Comparison of ENCODE assay signal across 8 cellular contexts in genomic region chr11:62889484-62890437, GRCh38. TPM values are rescaled to one million over a fixed set of nuclear protein-coding genes. Genes with fewer than 3 reads are reported as not detected.
A peak's percentile ranks its signal among the peaks of the same experiment; 100 is the strongest.
DNase-seq lines count a peak whose midpoint lies in the region; ATAC-seq, FAIRE-seq and TF ChIP-seq lines count a peak whose summit lies in the region.

No MANE protein-coding gene starts in this region.

- H3K4me3 ChIP-seq in A549, result no peak overlapping the region
- H3K4me3 ChIP-seq in HCT116 (replicated peaks in 1 of 2; ENCODE audit: low read depth in 1 of 2, low read length in 2 of 2), result no peak overlapping the region
- no peak overlapping the region for H3K4me3 ChIP-seq in neuronal stem cell (ENCODE audit: low read length in 2 of 2)

- TF ChIP-seq CTCF in A549 (IDR thresholded peaks at IDR 0.05), result no peak
- no peak for TF ChIP-seq CTCF in HCT116 (IDR thresholded peaks at IDR 0.05 in 2 of 3, conservative IDR thresholded peaks at IDR 0.05 in 1 of 3; ENCODE audit: borderline replicate concordance in 1 of 3, insufficient read depth in 1 of 3, low read depth in 2 of 3, low read length in 2 of 3)
- no peak for TF ChIP-seq CTCF in activated CD8-positive, alpha-beta T cell treated with anti-CD3 and anti-CD28 coated beads for 36 hours (IDR thresholded peaks at IDR 0.05)

- 64% methylated on average over 11 of the region's 11 CpGs for WGBS in A549 (ENCODE audit: missing lambda C conversion rate)
- WGBS in neuronal stem cell (ENCODE audit: extremely low coverage in 2 of 2, insufficient read length in 2 of 2, insufficient replicate concordance in 1 of 2), 2 donors, result no CpG with 5 or more reads among the region's 11 CpGs

- TF ChIP-seq POLR2A in A549 (IDR thresholded peaks at IDR 0.05; ENCODE audit: low read length) (0 out of 2 replicates have a peak, but pooled peaks have one; percentile 7), HCT116 (IDR thresholded peaks at IDR 0.05; ENCODE audit: borderline replicate concordance, extremely low read depth, insufficient read depth, insufficient read length) (no peak)

- H2BK5ac ChIP-seq in neuronal stem cell (ENCODE audit: low read length), result no peak overlapping the region

- no peak overlapping the region for H4K91ac ChIP-seq in neuronal stem cell (ENCODE audit: low read depth, low read length, poor library complexity)

- H3K9ac ChIP-seq in HCT116 (ENCODE audit: low read length), result no peak overlapping the region
- H3K9ac ChIP-seq in neuronal stem cell (ENCODE audit: low read depth, low read length, poor library complexity), result no peak overlapping the region

- H4K8ac ChIP-seq in neuronal stem cell (ENCODE audit: low read depth, low read length), result no peak overlapping the region

- H3K4me1 ChIP-seq in A549, result peaks cover 54% of the 10 kb centered on the region
- peaks cover 19 to 50% of the 10 kb centered on the region in 2 experiments; a peak in 3 of 4 replicates for H3K4me1 ChIP-seq in HCT116 (ENCODE audit: control insufficient read depth in 1 of 2, insufficient read depth in 2 of 2, low read length in 2 of 2)
- H3K4me1 ChIP-seq in neuronal stem cell (ENCODE audit: control insufficient read depth in 2 of 2, insufficient read depth in 1 of 2, low read depth in 1 of 2, low read length in 2 of 2), result peaks cover 0 to 6% of the 10 kb centered on the region in 2 donors

- H3K27me3 ChIP-seq in HCT116 (ENCODE audit: insufficient read depth, low read length) (no peaks in the 10 kb centered on the region), neuronal stem cell (ENCODE audit: control insufficient read depth in 3 of 3, insufficient read depth in 3 of 3, low read depth in 1 of 3, low read length in 3 of 3) (no peaks in the 10 kb centered on the region)

- no peak overlapping the region for H2AK5ac ChIP-seq in neuronal stem cell (ENCODE audit: low read depth, low read length)

- H3K9me3 ChIP-seq in A549 (no peaks in the 10 kb centered on the region), HCT116 (ENCODE audit: control insufficient read depth in 1 of 2, insufficient read depth in 1 of 2, low read depth in 1 of 2, low read length in 2 of 2) (no peaks in the 10 kb centered on the region), neuronal stem cell (replicated peaks in 1 of 2; ENCODE audit: control insufficient read depth in 2 of 2, insufficient read depth in 1 of 2, low read depth in 1 of 2, low read length in 2 of 2) (no peaks in the 10 kb centered on the region)

- H3K14ac ChIP-seq in neuronal stem cell (ENCODE audit: low read length), result no peak overlapping the region

- no peak overlapping the region for H2AFZ ChIP-seq in HCT116 (ENCODE audit: low read depth, low read length, poor library complexity, severe bottlenecking)
- H2AFZ ChIP-seq in neuronal stem cell (ENCODE audit: low read length), result no peak overlapping the region

- no TSS peak for BruUV-seq in HCT116 (replicated peaks; lab: Mats Ljungman, UMichigan)

- POLR2A ChIA-PET in A549 (lab: Yijun Ruan, JAX) (interaction anchor here (0.6 to 1.7 kb wide), 5 partner anchors 8 to 48 kb away, joined by 3 to 16 read pairs (median 5); partner anchors contain the start of gene SLC3A2), HCT116 (lab: Charles Lee) (interaction anchor here (0.6 to 1.9 kb wide), 11 partner anchors 8 to 1355 kb away, joined by 3 to 21 read pairs (median 3); partner anchors contain the start of genes SLC3A2 and ZBTB3)
- POLR2A ChIA-PET in activated CD8-positive, alpha-beta T cell treated with anti-CD3 and anti-CD28 coated beads for 36 hours (lab: Charles Lee), result interaction anchor here (0.7 to 15.6 kb wide), 12 partner anchors 8 to 74 kb away, joined by 3 to 495 read pairs (median 4); partner anchors contain the start of genes SLC3A2 and TEX54

- DNase-seq in A549 (ENCODE audit: low read depth in 1 of 2, low spot score in 1 of 2) (peak; percentile 26 to 71), HCT116 (ENCODE audit: low read depth, low spot score) (no peak), kidney tubule cell (ENCODE audit: low spot score) (peak; percentile 52), NOMO-1 treated with dmso at 0.1 percent for 144 hours (lab: John Stamatoyannopoulos, UW; ENCODE audit: unreplicated experiment) (no peak), NCI-H1417 treated with DMSO at 0.1 percent for 48 hours (lab: John Stamatoyannopoulos, UW) (no peak), neuronal stem cell (ENCODE audit: low spot score) (no peak)
- DNase-seq in activated CD8-positive, alpha-beta T cell treated with anti-CD3 and anti-CD28 coated beads for 36 hours, result peak; percentile 30

- H3K4me2 ChIP-seq in A549 (peak overlapping the region; percentile 95), HCT116 (ENCODE audit: low read length) (peak overlapping the region; percentile 31; the same call in 1 of the 2 replicates), neuronal stem cell (ENCODE audit: insufficient read depth, low read length, poor library complexity, severe bottlenecking) (no peak overlapping the region)

- no peak overlapping the region for H2BK12ac ChIP-seq in neuronal stem cell (ENCODE audit: low read length)

- CTCF ChIA-PET in A549 (lab: Yijun Ruan, JAX) (interaction anchor here (1.0 to 1.7 kb wide), 3 partner anchors 9 to 16 kb away, joined by 3 to 8 read pairs (median 7); partner anchors contain the start of gene SLC3A2), HCT116 (lab: Charles Lee) (interaction anchor here (0.9 to 1.6 kb wide), 4 partner anchors 10 to 131 kb away, joined by 3 to 5 read pairs (median 4); no protein-coding TSS in a partner anchor)
- CTCF ChIA-PET in activated CD8-positive, alpha-beta T cell treated with anti-CD3 and anti-CD28 coated beads for 36 hours (lab: Charles Lee), result interaction anchor here (0.8 kb wide), 1 partner anchor 131 kb away, joined by 3 read pairs; no protein-coding TSS in a partner anchor

- peaks cover 29% of the 10 kb centered on the region for H3K79me2 ChIP-seq in HCT116 (ENCODE audit: insufficient read depth, low read length)

- RAD21 ChIA-PET in HCT116 (lab: Charles Lee; ENCODE audit: low non-redundant PET in 1 of 2, low total read pairs in 2 of 2, uncharacterized antibody in 2 of 2, unreplicated experiment in 2 of 2), result interaction anchor here in 1 of 2 experiments (0.6 kb wide), 1 partner anchor 63 kb away, joined by 3 read pairs; no protein-coding TSS in a partner anchor

- H4K20me1 ChIP-seq in HCT116 (ENCODE audit: insufficient read depth), result peaks cover 20% of the 10 kb centered on the region; the same call in 1 of the 2 replicates

- no peak overlapping the region for H3K18ac ChIP-seq in neuronal stem cell (ENCODE audit: low read length)

- no peak overlapping the region for H2BK15ac ChIP-seq in neuronal stem cell (ENCODE audit: low read length)

- H3K36me3 ChIP-seq in HCT116 (ENCODE audit: control insufficient read depth in 1 of 2, insufficient read depth in 2 of 2, low read length in 2 of 2), result peaks cover 33 to 46% of the 10 kb centered on the region in 2 experiments
- H3K36me3 ChIP-seq in neuronal stem cell (replicated peaks in 1 of 2; ENCODE audit: control insufficient read depth in 2 of 2, insufficient read depth in 2 of 2, low read length in 2 of 2), result peaks cover 39 to 54% of the 10 kb centered on the region in 2 donors

- no peaks in the 10 kb centered on the region for H3K27me3 Mint-ChIP-seq in activated CD8-positive, alpha-beta T cell treated with anti-CD3 and anti-CD28 coated beads for 36 hours

- ATAC-seq in A549, result peak; percentile 57 to 60
- peak; percentile 61 for ATAC-seq in HCT116
- ATAC-seq in activated CD8-positive, alpha-beta T cell treated with anti-CD3 and anti-CD28 coated beads for 36 hours, result peak; percentile 29
- no peak for ATAC-seq in HG03439 (IDR thresholded peaks at IDR 0.05; ENCODE audit: unreplicated experiment)

- intact Hi-C loops in HCT116 (cut with micrococcal nuclease), result no loop called here
- intact Hi-C loops in activated CD8-positive, alpha-beta T cell treated with anti-CD3 and anti-CD28 coated beads for 36 hours (cut with micrococcal nuclease), result no loop called here

- H3K27ac Mint-ChIP-seq in activated CD8-positive, alpha-beta T cell treated with anti-CD3 and anti-CD28 coated beads for 36 hours, result peak overlapping the region; percentile 57

- TF ChIP-seq EP300 in A549 (IDR thresholded peaks at IDR 0.05), result no peak

- H3K27ac ChIP-seq in A549 (peak overlapping the region in 1 of 2 experiments; percentile 40; a peak in 2 of 6 replicates), HCT116 (ENCODE audit: low read depth, low read length) (peak overlapping the region; percentile 54), neuronal stem cell (replicated peaks; ENCODE audit: low read length) (no peak overlapping the region)

- FAIRE-seq in A549 (lab: Jason Lieb, UNC), result no peak

- H3K4me1 Mint-ChIP-seq in activated CD8-positive, alpha-beta T cell treated with anti-CD3 and anti-CD28 coated beads for 36 hours (ENCODE audit: low read depth), result peaks cover 35% of the 10 kb centered on the region

- H3K9me2 ChIP-seq in HCT116 (ENCODE audit: insufficient read depth), result no peaks in the 10 kb centered on the region

- H3K4ac ChIP-seq in neuronal stem cell (ENCODE audit: low read length), result no peak overlapping the region

- H3K4me3 Mint-ChIP-seq in activated CD8-positive, alpha-beta T cell treated with anti-CD3 and anti-CD28 coated beads for 36 hours, result no peak overlapping the region

- peaks cover 53% of the 10 kb centered on the region for H3K36me3 Mint-ChIP-seq in activated CD8-positive, alpha-beta T cell treated with anti-CD3 and anti-CD28 coated beads for 36 hours (ENCODE audit: low read depth)

- TF ChIP-seq RAD21 in A549 (conservative IDR thresholded peaks at IDR 0.05 in 1 of 2, IDR thresholded peaks at IDR 0.05 in 1 of 2), result no peak
- TF ChIP-seq RAD21 in HCT116 (IDR thresholded peaks at IDR 0.05; ENCODE audit: low read depth), result no peak

- H3K79me1 ChIP-seq in neuronal stem cell (ENCODE audit: low read depth, low read length), result peaks cover 8% of the 10 kb centered on the region

- no peak overlapping the region for H2BK120ac ChIP-seq in neuronal stem cell (ENCODE audit: low read depth, low read length)

- no peaks in the 10 kb centered on the region for H3K9me3 Mint-ChIP-seq in activated CD8-positive, alpha-beta T cell treated with anti-CD3 and anti-CD28 coated beads for 36 hours

- no peak overlapping the region for H3K23ac ChIP-seq in neuronal stem cell (ENCODE audit: low read depth, low read length, poor library complexity)

RNA-seq across cellular contexts. Expression of gene SLC3A2, which starts 9.1 kb away (rescaled TPM):
- polyA plus RNA-seq in A549 (2011; rRNA removed) (1,064 and 1,133 TPM in 2 replicates), A549 (2017; fragmentation: RNase III; extraction: RNeasy Plus Mini Kit Qiagen cat#74134 plus additional on column Dnase treatment) (906 to 1,102 TPM (median 1,007 TPM) in 3 replicates)
- 1,069 and 1,103 TPM in 2 replicates for polyA plus RNA-seq in A549 (2012; cell fraction: cytosol; rRNA removed)
- 2,860 and 2,938 TPM in 2 replicates for polyA plus RNA-seq in A549 (2012; cell fraction: nucleus; rRNA removed)
- 561 and 608 TPM in 2 replicates for polyA minus RNA-seq in A549 (2011; rRNA and poly(A)+ RNA removed)
- total RNA-seq in HCT116 (2021; ENCODE audit: unreplicated experiment), result 418 TPM
- polyA plus RNA-seq in HCT116 (2012), result 519 and 571 TPM in 2 replicates
- total RNA-seq in activated CD8-positive, alpha-beta T cell treated with anti-CD3 and anti-CD28 coated beads for 36 hours, result 100 to 1,000 TPM; 299 to 315 TPM
- 54.5 TPM for polyA plus RNA-seq in neuronal stem cell (2013, experiment 1 of 2)
- 51.5 TPM for polyA plus RNA-seq in neuronal stem cell (2013, experiment 2 of 2)

RNA-seq across cellular contexts. Expression of gene CHRM1, which starts 31.4 kb away (rescaled TPM):
- polyA plus RNA-seq in A549 (2011; rRNA removed) (not detected in 2 replicates), A549 (2017; fragmentation: RNase III; extraction: RNeasy Plus Mini Kit Qiagen cat#74134 plus additional on column Dnase treatment) (not detected in 3 replicates)
- not detected in 2 replicates for polyA plus RNA-seq in A549 (2012; cell fraction: cytosol; rRNA removed)
- polyA plus RNA-seq in A549 (2012; cell fraction: nucleus; rRNA removed), result not detected in 2 replicates
- not detected in 2 replicates for polyA minus RNA-seq in A549 (2011; rRNA and poly(A)+ RNA removed)
- 0.10 TPM for total RNA-seq in HCT116 (2021; ENCODE audit: unreplicated experiment)
- polyA plus RNA-seq in HCT116 (2012), result 0.23 TPM in 1 of 2 replicates, not detected in the other
- total RNA-seq in activated CD8-positive, alpha-beta T cell treated with anti-CD3 and anti-CD28 coated beads for 36 hours, result not detected
- not detected for polyA plus RNA-seq in neuronal stem cell (2013, experiment 1 of 2)
- not detected for polyA plus RNA-seq in neuronal stem cell (2013, experiment 2 of 2)

RNA-seq across cellular contexts. Expression of gene WDR74, which starts 50.4 kb away (rescaled TPM):
- polyA plus RNA-seq in A549 (2011; rRNA removed) (47.6 and 52.9 TPM in 2 replicates), A549 (2017; fragmentation: RNase III; extraction: RNeasy Plus Mini Kit Qiagen cat#74134 plus additional on column Dnase treatment) (88.9 to 100 TPM (median 90.6 TPM) in 3 replicates)
- 130 and 135 TPM in 2 replicates for polyA plus RNA-seq in A549 (2012; cell fraction: cytosol; rRNA removed)
- 216 and 240 TPM in 2 replicates for polyA plus RNA-seq in A549 (2012; cell fraction: nucleus; rRNA removed)
- 79.9 and 130 TPM in 2 replicates for polyA minus RNA-seq in A549 (2011; rRNA and poly(A)+ RNA removed)
- 111 TPM for total RNA-seq in HCT116 (2021; ENCODE audit: unreplicated experiment)
- polyA plus RNA-seq in HCT116 (2012), result 113 and 122 TPM in 2 replicates
- total RNA-seq in activated CD8-positive, alpha-beta T cell treated with anti-CD3 and anti-CD28 coated beads for 36 hours, result 10 to 100 TPM; 96.5 to 99.3 TPM
- polyA plus RNA-seq in neuronal stem cell (2013, experiment 1 of 2), result 31.6 TPM
- polyA plus RNA-seq in neuronal stem cell (2013, experiment 2 of 2), result 30.7 TPM

RNA-seq across cellular contexts. Expression of gene TEX54, which starts 57.1 kb away (rescaled TPM):
- not detected in 2 replicates for polyA plus RNA-seq in A549 (2011; rRNA removed)
- not detected in 2 replicates for polyA plus RNA-seq in A549 (2012; cell fraction: cytosol; rRNA removed)
- polyA plus RNA-seq in A549 (2012; cell fraction: nucleus; rRNA removed), result 0.39 TPM in 1 of 2 replicates, not detected in the other
- polyA plus RNA-seq in A549 (2017; fragmentation: RNase III; extraction: RNeasy Plus Mini Kit Qiagen cat#74134 plus additional on column Dnase treatment), result not detected in 3 replicates
- not detected in 2 replicates for polyA minus RNA-seq in A549 (2011; rRNA and poly(A)+ RNA removed)
- not detected for total RNA-seq in HCT116 (2021; ENCODE audit: unreplicated experiment)
- polyA plus RNA-seq in HCT116 (2012), result 0.22 and 0.64 TPM in 2 replicates
- total RNA-seq in activated CD8-positive, alpha-beta T cell treated with anti-CD3 and anti-CD28 coated beads for 36 hours, result not detected
- not detected for polyA plus RNA-seq in neuronal stem cell (2013, experiment 1 of 2)
- polyA plus RNA-seq in neuronal stem cell (2013, experiment 2 of 2), result 0.11 TPM

RNA-seq across cellular contexts. Expression of gene STX5, which starts 57.9 kb away (rescaled TPM):
- polyA plus RNA-seq in A549 (2011; rRNA removed), result 30.3 and 32.3 TPM in 2 replicates
- polyA plus RNA-seq in A549 (2012; cell fraction: cytosol; rRNA removed), result 16.3 and 20.3 TPM in 2 replicates
- polyA plus RNA-seq in A549 (2012; cell fraction: nucleus; rRNA removed), result 14.0 and 14.4 TPM in 2 replicates
- 16.8 to 21.0 TPM (median 19.5 TPM) in 3 replicates for polyA plus RNA-seq in A549 (2017; fragmentation: RNase III; extraction: RNeasy Plus Mini Kit Qiagen cat#74134 plus additional on column Dnase treatment)
- polyA minus RNA-seq in A549 (2011; rRNA and poly(A)+ RNA removed), result 43.6 and 47.7 TPM in 2 replicates
- total RNA-seq in HCT116 (2021; ENCODE audit: unreplicated experiment), result 29.5 TPM
- 38.0 and 43.6 TPM in 2 replicates for polyA plus RNA-seq in HCT116 (2012)
- total RNA-seq in activated CD8-positive, alpha-beta T cell treated with anti-CD3 and anti-CD28 coated beads for 36 hours, result 10 to 100 TPM; 22.0 to 22.8 TPM
- 30.8 TPM for polyA plus RNA-seq in neuronal stem cell (2013, experiment 1 of 2)
- polyA plus RNA-seq in neuronal stem cell (2013, experiment 2 of 2), result 30.7 TPM

Comparison
In these comparisons a context has a peak if more than half of its experiments do, and no peak if none do; other contexts are left out.
1. DNase-seq: peak in A549 (2 of 2), activated CD8-positive, alpha-beta T cell treated with anti-CD3 and anti-CD28 coated beads for 36 hours (single experiment) and kidney tubule cell (single experiment); none in HCT116 (single experiment), NOMO-1 treated with dmso at 0.1 percent for 144 hours (single experiment), NCI-H1417 treated with DMSO at 0.1 percent for 48 hours (single experiment) and neuronal stem cell (single experiment).
2. Of the 6 proteins assayed by ChIP-seq in both A549 and HCT116: peak only in A549: POLR2A; only in HCT116: none; in both: none; in neither: 5.